Comparison of ENCODE assay signal across 16 cellular contexts in genomic region chr4:137393043-137393442, GRCh38.
DNase-seq lines count a peak whose midpoint lies in the region; ATAC-seq and TF ChIP-seq lines count a peak whose summit lies in the region.
"Had no signal": no experiment of that assay in that cellular context is flagged by ENCODE, and none has a peak within 500 bp of the region (broad histone marks: within the 10 kb centered on the region; RNA-seq: fewer than 3 reads in every experiment).

No MANE protein-coding gene starts in this region.

- no peaks in the 10 kb centered on the region for H3K27me3 Mint-ChIP-seq in stimulated activated naive B cell treated with anti-CD40 and anti-IgM and Interleukin-4, amounts not matched to agents 10 μg/mL and 1 μg/mL and 100 μg/mL, for 72 hours

- H3K27ac Mint-ChIP-seq in stimulated activated naive B cell treated with anti-CD40 and anti-IgM and Interleukin-4, amounts not matched to agents 10 μg/mL and 1 μg/mL and 100 μg/mL, for 72 hours = no peak overlapping the region

- no peak for ATAC-seq in stimulated activated naive B cell treated with anti-CD40 and anti-IgM and Interleukin-4, amounts not matched to agents 10 μg/mL and 1 μg/mL and 100 μg/mL, for 72 hours (replicated peaks)
- ATAC-seq: gastroesophageal sphincter, left lung, pancreas had no signal

- H3K9me3 Mint-ChIP-seq in stimulated activated naive B cell treated with anti-CD40 and anti-IgM and Interleukin-4, amounts not matched to agents 10 μg/mL and 1 μg/mL and 100 μg/mL, for 72 hours = no peaks in the 10 kb centered on the region

- no peak for TF ChIP-seq POLR2A in erythroblast (IDR thresholded peaks at IDR 0.05; ENCODE audit: low read length)

- H3K4me3 Mint-ChIP-seq in stimulated activated naive B cell treated with anti-CD40 and anti-IgM and Interleukin-4, amounts not matched to agents 10 μg/mL and 1 μg/mL and 100 μg/mL, for 72 hours = no peak overlapping the region

- H3K36me3 Mint-ChIP-seq in stimulated activated naive B cell treated with anti-CD40 and anti-IgM and Interleukin-4, amounts not matched to agents 10 μg/mL and 1 μg/mL and 100 μg/mL, for 72 hours = no peaks in the 10 kb centered on the region

- DNase-seq in D341Med (ENCODE audit: low spot score) (peak; percentile 38), NCI-H2081 (lab: John Stamatoyannopoulos, UW) (peak; percentile 50 to 82), astrocyte of the hippocampus (ENCODE audit: low read depth, low spot score) (peak; percentile 28), myocyte (ENCODE audit: low read depth) (peak; percentile 82), midbrain (lab: John Stamatoyannopoulos, UW) (no peak), erythroblast (lab: John Stamatoyannopoulos, UW) (no peak)
- no peak for DNase-seq in NK-92 treated with Interleukin-12 subunit alpha and Interleukin-12 subunit beta, amount 100 ng/mL, for 24 hours (lab: John Stamatoyannopoulos, UW)
- no peak for DNase-seq in stimulated activated naive B cell treated with anti-CD40 and anti-IgM and Interleukin-4, amounts not matched to agents 10 μg/mL and 1 μg/mL and 100 μg/mL, for 72 hours
- DNase-seq: activated CD4-positive, alpha-beta T cell treated with anti-CD3 and anti-CD28 coated beads, Interleukin-2, amount 50 U/mL, for 4 hours; activated naive CD4-positive, alpha-beta T cell; C1 segment of cervical spinal cord; left lung; pancreas; stimulated activated CD4-positive, alpha-beta T cell treated with anti-CD3 and anti-CD28 coated beads, Interleukin-2, amount 100 ng/mL, for 24 hours; stimulated activated naive CD4-positive, alpha-beta T cell had no signal

- no peaks in the 10 kb centered on the region for H3K4me1 Mint-ChIP-seq in stimulated activated naive B cell treated with anti-CD40 and anti-IgM and Interleukin-4, amounts not matched to agents 10 μg/mL and 1 μg/mL and 100 μg/mL, for 72 hours

Comparison
In these comparisons a context has a peak if more than half of its experiments do, and no peak if none do; other contexts are left out.
1. DNase-seq: peak in D341Med (single experiment), NCI-H2081 (2 of 2), astrocyte of the hippocampus (single experiment) and myocyte (single experiment); none in NK-92 treated with Interleukin-12 subunit alpha and Interleukin-12 subunit beta, amount 100 ng/mL, for 24 hours (single experiment), midbrain (single experiment), erythroblast (0 of 2) and stimulated activated naive B cell treated with anti-CD40 and anti-IgM and Interleukin-4, amounts not matched to agents 10 μg/mL and 1 μg/mL and 100 μg/mL, for 72 hours (single experiment).